In the genomic region with DNA sequence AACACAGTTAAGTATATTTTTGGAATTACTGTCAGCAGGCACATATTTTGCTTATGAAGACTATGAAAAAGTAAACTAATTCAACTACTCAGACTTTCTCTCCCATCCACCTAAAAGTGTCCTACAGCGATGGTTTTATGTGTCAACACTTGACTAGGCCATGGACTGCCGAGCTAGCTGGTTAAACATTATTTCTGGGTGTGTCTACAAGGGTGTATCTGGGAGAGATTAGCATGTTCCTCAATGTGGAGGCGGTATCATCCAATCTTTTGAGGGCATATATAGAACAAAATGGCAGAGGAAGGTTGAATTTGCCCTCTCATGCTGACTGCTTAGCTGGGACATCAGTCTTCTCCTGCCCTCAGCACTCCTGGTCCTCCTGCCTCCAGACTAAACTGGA, we compare ENCODE assay signal across 16 cellular contexts.
DNase-seq lines count a peak whose midpoint lies in the region; ATAC-seq and FAIRE-seq lines count a peak whose summit lies in the region.
"Had no signal": no experiment of that assay in that cellular context is flagged by ENCODE, and none has a peak within 500 bp of the region (broad histone marks: within the 10 kb centered on the region; RNA-seq: fewer than 3 reads in every experiment).

No MANE protein-coding gene starts in this region.

- peak; percentile 12 for DNase-seq in DMS53 treated with DMSO at 0.1 percent for 48 hours (lab: John Stamatoyannopoulos, UW; ENCODE audit: unreplicated experiment)
- peak; percentile 2 for DNase-seq in OCI-M1 (lab: John Stamatoyannopoulos, UW)
- DNase-seq in left lobe of liver (ENCODE audit: low spot score), result no peak
- no peak for DNase-seq in urothelium cell line (ENCODE audit: low spot score)
- no peak for DNase-seq in MV-4-11 (lab: John Stamatoyannopoulos, UW)
- no peak for DNase-seq in RCC 7860 (ENCODE audit: low spot score)
- DNase-seq in midbrain (lab: John Stamatoyannopoulos, UW), result no peak
- DNase-seq: H7, HFFc6, Kasumi-1, MM.1S, NCI-H1105, NCI-H1694 treated with DMSO at 0.1 percent for 48 hours, NCI-H2107, NCI-H510A, NCI-H774 had no signal

- ATAC-seq in left lobe of liver, result peak; percentile 23

- FAIRE-seq in urothelium cell line (lab: Jason Lieb, UNC) (peak; percentile 5), RCC 7860 (lab: Jason Lieb, UNC) (no peak)

Comparison
In these comparisons a context has a peak if more than half of its experiments do, and no peak if none do; other contexts are left out.
1. DNase-seq: peak in DMS53 treated with DMSO at 0.1 percent for 48 hours (single experiment) and OCI-M1 (single experiment); none in left lobe of liver (single experiment), urothelium cell line (single experiment), MV-4-11 (single experiment), RCC 7860 (single experiment) and midbrain (single experiment).